8 cellular contexts compared by ENCODE assay signal in the genomic region with DNA sequence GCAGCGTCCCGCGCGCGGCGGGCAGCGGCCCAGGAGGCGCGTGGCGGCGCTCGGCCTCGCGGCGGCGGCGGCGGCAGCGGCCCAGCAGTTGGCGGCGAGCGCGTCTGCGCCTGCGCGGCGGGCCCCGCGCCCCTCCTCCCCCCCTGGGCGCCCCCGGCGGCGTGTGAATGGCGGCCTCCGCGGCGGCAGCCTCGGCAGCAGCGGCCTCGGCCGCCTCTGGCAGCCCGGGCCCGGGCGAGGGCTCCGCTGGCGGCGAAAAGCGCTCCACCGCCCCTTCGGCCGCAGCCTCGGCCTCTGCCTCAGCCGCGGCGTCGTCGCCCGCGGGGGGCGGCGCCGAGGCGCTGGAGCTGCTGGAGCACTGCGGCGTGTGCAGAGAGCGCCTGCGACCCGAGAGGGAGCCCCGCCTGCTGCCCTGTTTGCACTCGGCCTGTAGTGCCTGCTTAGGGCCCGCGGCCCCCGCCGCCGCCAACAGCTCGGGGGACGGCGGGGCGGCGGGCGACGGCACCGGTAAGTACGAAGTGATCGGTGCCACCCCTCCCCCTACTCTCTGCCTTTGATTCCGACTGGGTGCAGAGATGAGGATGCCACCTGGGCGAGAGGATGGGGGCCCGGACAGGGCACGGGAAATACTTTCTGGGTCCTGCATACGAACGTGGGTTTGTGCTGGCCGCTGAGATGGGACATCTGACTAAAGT. TPM values are rescaled to one million over a fixed set of nuclear protein-coding genes. Genes with fewer than 3 reads are reported as not detected.
A peak's percentile ranks its signal among the peaks of the same experiment; 100 is the strongest.
DNase-seq lines count a peak whose midpoint lies in the region; ATAC-seq and TF ChIP-seq lines count a peak whose summit lies in the region.

No MANE protein-coding gene starts in this region.

- peaks cover 0 to 2% (median 0%) of the 10 kb centered on the region in 7 donors for H3K9me3 Mint-ChIP-seq in CD14-positive monocyte
- H3K9me3 Mint-ChIP-seq in activated T-helper 17 cell treated with anti-CD3 and anti-CD28 coated beads, Interleukin-2, amount 50 U/mL, for 72 hours = no peaks in the 10 kb centered on the region

- peak overlapping the region; percentile 99 for H3K4me3 ChIP-seq in HL-60 (replicated peaks; ENCODE audit: insufficient read depth, low read length)
- H3K4me3 ChIP-seq in cardiac muscle cell = peak overlapping the region; percentile 84
- H3K4me3 ChIP-seq in skeletal muscle cell (ENCODE audit: low read depth, low read length) = peak overlapping the region; percentile 96

- no peaks in the 10 kb centered on the region for H3K27me3 ChIP-seq in HL-60 (ENCODE audit: insufficient read depth, poor library complexity, severe bottlenecking)
- H3K27me3 ChIP-seq in cardiac muscle cell = peaks cover 20% of the 10 kb centered on the region

- ATAC-seq in activated T-helper 17 cell treated with anti-CD3 and anti-CD28 coated beads, Interleukin-2, amount 50 U/mL, for 72 hours (replicated peaks) = peak; percentile 41

- peak; percentile 64 for DNase-seq in CD14-positive monocyte (ENCODE audit: low spot score)
- peak; percentile 96 for DNase-seq in GM20000 (ENCODE audit: low spot score)
- DNase-seq in HL-60 (ENCODE audit: low read depth in 1 of 2, low spot score in 1 of 2) = peak in 1 of 2 experiments; percentile 55
- DNase-seq in cardiac muscle cell (ENCODE audit: low read depth in 1 of 2, low spot score in 1 of 2) = peak; percentile 66 to 76
- DNase-seq in skeletal muscle cell (ENCODE audit: low read depth) = no peak
- no peak for DNase-seq in mucosa of gallbladder (ENCODE audit: low spot score)
- DNase-seq in retina = no peak

- TF ChIP-seq CTCF in CD14-positive monocyte (IDR thresholded peaks at IDR 0.05) (no peak), GM20000 (IDR thresholded peaks at IDR 0.05; ENCODE audit: extremely low read depth, missing control alignments) (no peak), HL-60 (IDR thresholded peaks at IDR 0.05; ENCODE audit: insufficient read depth, low read length) (no peak), cardiac muscle cell (IDR thresholded peaks at IDR 0.05; ENCODE audit: low read depth, low read length) (no peak)

- peak overlapping the region; percentile 86 to 100 (median 99) for H3K27ac Mint-ChIP-seq in CD14-positive monocyte
- H3K27ac Mint-ChIP-seq in activated T-helper 17 cell treated with anti-CD3 and anti-CD28 coated beads, Interleukin-2, amount 50 U/mL, for 72 hours = peak overlapping the region; percentile 98

- peaks cover 12% of the 10 kb centered on the region for H3K4me1 ChIP-seq in cardiac muscle cell (ENCODE audit: low read depth)

- peaks cover 34% of the 10 kb centered on the region for H3K4me1 Mint-ChIP-seq in CD14-positive monocyte
- peaks cover 26% of the 10 kb centered on the region for H3K4me1 Mint-ChIP-seq in activated T-helper 17 cell treated with anti-CD3 and anti-CD28 coated beads, Interleukin-2, amount 50 U/mL, for 72 hours

- intact Hi-C loops in CD14-positive monocyte (cut with micrococcal nuclease) = loop anchor here in 1 of 2 donors (2.0 kb wide), 1 partner anchor 14 kb away; a partner anchor contains a TSS

- H3K27me3 Mint-ChIP-seq in CD14-positive monocyte (ENCODE audit: low read depth in 3 of 3) = peaks cover 0 to 11% (median 6%) of the 10 kb centered on the region in 3 donors
- H3K27me3 Mint-ChIP-seq in activated T-helper 17 cell treated with anti-CD3 and anti-CD28 coated beads, Interleukin-2, amount 50 U/mL, for 72 hours = no peaks in the 10 kb centered on the region

- peaks cover 26 to 39% of the 10 kb centered on the region in 2 donors for H3K36me3 Mint-ChIP-seq in CD14-positive monocyte
- peaks cover 62% of the 10 kb centered on the region for H3K36me3 Mint-ChIP-seq in activated T-helper 17 cell treated with anti-CD3 and anti-CD28 coated beads, Interleukin-2, amount 50 U/mL, for 72 hours (ENCODE audit: low read depth)

- peak overlapping the region; percentile 76 for H3K27ac ChIP-seq in HL-60 (replicated peaks)
- peak overlapping the region; percentile 90 for H3K27ac ChIP-seq in cardiac muscle cell

- H3K9me3 ChIP-seq in cardiac muscle cell (ENCODE audit: low read depth) = no peaks in the 10 kb centered on the region

- H3K4me3 Mint-ChIP-seq in CD14-positive monocyte = peak overlapping the region; percentile 89 to 93
- peak overlapping the region; percentile 95 for H3K4me3 Mint-ChIP-seq in activated T-helper 17 cell treated with anti-CD3 and anti-CD28 coated beads, Interleukin-2, amount 50 U/mL, for 72 hours

- H3K36me3 ChIP-seq in cardiac muscle cell = peaks cover 27% of the 10 kb centered on the region

RNA-seq across cellular contexts. Expression of a gene that starts 0.9 kb away (rescaled TPM):
- polyA plus RNA-seq in CD14-positive monocyte (10 to 100 TPM; 16.2 to 35.0 TPM), cardiac muscle cell (303 and 343 TPM in 2 replicates)
- total RNA-seq in activated T-helper 17 cell treated with anti-CD3 and anti-CD28 coated beads, Interleukin-2, amount 50 U/mL, for 72 hours = 100 to 1,000 TPM; 336 to 455 TPM
- total RNA-seq in cardiac muscle cell (563 and 650 TPM in 2 replicates), mucosa of gallbladder (286 TPM)

RNA-seq across cellular contexts. Expression of a gene that starts 10.2 kb away (rescaled TPM):
- polyA plus RNA-seq in CD14-positive monocyte (100 to 1,000 TPM; 290 to 323 TPM), cardiac muscle cell (247 and 319 TPM in 2 replicates)
- 10 to 100 TPM; 79.0 to 95.8 TPM for total RNA-seq in activated T-helper 17 cell treated with anti-CD3 and anti-CD28 coated beads, Interleukin-2, amount 50 U/mL, for 72 hours
- total RNA-seq in cardiac muscle cell (223 and 265 TPM in 2 replicates), mucosa of gallbladder (154 TPM)

RNA-seq across cellular contexts. Expression of a gene that starts 13.7 kb away (rescaled TPM):
- polyA plus RNA-seq in CD14-positive monocyte = 10 to 100 TPM in 1 of 2 donors, 1 to 10 TPM in 1; 7.8 to 14.3 TPM
- 100 to 1,000 TPM; 102 to 141 TPM for total RNA-seq in activated T-helper 17 cell treated with anti-CD3 and anti-CD28 coated beads, Interleukin-2, amount 50 U/mL, for 72 hours
- 70.8 and 79.0 TPM in 2 replicates for total RNA-seq in cardiac muscle cell
- polyA plus RNA-seq in cardiac muscle cell = 169 and 177 TPM in 2 replicates
- total RNA-seq in mucosa of gallbladder = 64.0 TPM

RNA-seq across cellular contexts. Expression of a gene that starts 25.1 kb away (rescaled TPM):
- 1 to 10 TPM; 2.2 to 2.6 TPM for polyA plus RNA-seq in CD14-positive monocyte
- total RNA-seq in activated T-helper 17 cell treated with anti-CD3 and anti-CD28 coated beads, Interleukin-2, amount 50 U/mL, for 72 hours = 10 to 100 TPM; 11.0 to 14.3 TPM
- 22.8 and 26.3 TPM in 2 replicates for total RNA-seq in cardiac muscle cell
- polyA plus RNA-seq in cardiac muscle cell = 29.4 and 34.6 TPM in 2 replicates
- 22.8 TPM for total RNA-seq in mucosa of gallbladder

RNA-seq across cellular contexts. Expression of a gene that starts 28.4 kb away (rescaled TPM):
- polyA plus RNA-seq in CD14-positive monocyte (1 to 10 TPM; 1.6 to 1.7 TPM), cardiac muscle cell (25.1 and 34.7 TPM in 2 replicates)
- 10 to 100 TPM; 26.6 to 57.9 TPM for total RNA-seq in activated T-helper 17 cell treated with anti-CD3 and anti-CD28 coated beads, Interleukin-2, amount 50 U/mL, for 72 hours
- total RNA-seq in cardiac muscle cell (51.1 TPM in 2 replicates), mucosa of gallbladder (67.6 TPM)

Comparison
In these comparisons a context has a peak if more than half of its experiments do, and no peak if none do; other contexts are left out.
1. DNase-seq: peak in CD14-positive monocyte (single experiment), GM20000 (single experiment) and cardiac muscle cell (2 of 2); none in skeletal muscle cell (single experiment), mucosa of gallbladder (single experiment) and retina (single experiment).
2. Peak in every context shown above with its lines, with median percentiles within 50 percentile points of each other: H3K4me3 ChIP-seq.